Comparison of ENCODE assay signal across 20 cellular contexts in genomic region chr6:170261643-170262480, GRCh38.
"Had no signal": no experiment of that assay in that cellular context is flagged by ENCODE, and none has a peak within 500 bp of the region (broad histone marks: within the 10 kb centered on the region; RNA-seq: fewer than 3 reads in every experiment).

No MANE protein-coding gene starts in this region.

- DNase-seq: central memory CD4-positive, alpha-beta T cell; cortex of kidney; effector memory CD8-positive, alpha-beta T cell; gastrocnemius medialis; heart right ventricle; kidney glomerular epithelial cell; lower lobe of right lung; mesenchymal stem cell; nephron progenitor cell; right cardiac atrium; stimulated activated CD4-positive, alpha-beta T cell treated with anti-CD3 and anti-CD28 coated beads, Interleukin-2, amount 100 ng/mL, for 24 hours; stimulated activated CD4-positive, alpha-beta T cell treated with anti-CD3 and anti-CD28 coated beads, Interleukin-4, amount 100 ng/mL, for 4 hours; stimulated activated naive B cell treated with anti-CD40 and anti-IgM and Interleukin-4, amounts not matched to agents 10 μg/mL and 1 μg/mL and 100 μg/mL, for 72 hours; stimulated activated naive CD8-positive, alpha-beta T cell treated with anti-CD3 and anti-CD28 coated beads, Interleukin-15, amount 100 ng/mL, for 72 hours; thyroid gland had no signal

- H3K4me3 Mint-ChIP-seq: effector memory CD8-positive, alpha-beta T cell; nephron progenitor cell; stimulated activated naive B cell treated with anti-CD40 and anti-IgM and Interleukin-4, amounts not matched to agents 10 μg/mL and 1 μg/mL and 100 μg/mL, for 72 hours; stimulated activated naive CD8-positive, alpha-beta T cell treated with anti-CD3 and anti-CD28 coated beads, Interleukin-15, amount 100 ng/mL, for 72 hours had no signal

- ATAC-seq: effector memory CD8-positive, alpha-beta T cell; gastrocnemius medialis; heart right ventricle; left lobe of liver; lower lobe of right lung; right cardiac atrium; stimulated activated naive B cell treated with anti-CD40 and anti-IgM and Interleukin-4, amounts not matched to agents 10 μg/mL and 1 μg/mL and 100 μg/mL, for 72 hours; stimulated activated naive CD8-positive, alpha-beta T cell treated with anti-CD3 and anti-CD28 coated beads, Interleukin-15, amount 100 ng/mL, for 72 hours had no signal

- H3K27ac ChIP-seq: epithelial cell of prostate, esophagus muscularis mucosa, gastrocnemius medialis, heart right ventricle, lower lobe of right lung, thyroid gland, upper lobe of left lung, vagina had no signal

- H3K9me3 ChIP-seq: esophagus muscularis mucosa, gastrocnemius medialis, heart right ventricle, lower lobe of right lung, thyroid gland, upper lobe of left lung, vagina had no signal

- H3K4me3 ChIP-seq: esophagus muscularis mucosa, gastrocnemius medialis, heart right ventricle, lower lobe of right lung, thyroid gland, upper lobe of left lung, vagina had no signal

- H3K4me1 Mint-ChIP-seq: stimulated activated naive B cell treated with anti-CD40 and anti-IgM and Interleukin-4, amounts not matched to agents 10 μg/mL and 1 μg/mL and 100 μg/mL, for 72 hours; stimulated activated naive CD8-positive, alpha-beta T cell treated with anti-CD3 and anti-CD28 coated beads, Interleukin-15, amount 100 ng/mL, for 72 hours had no signal

- H3K36me3 Mint-ChIP-seq: stimulated activated naive B cell treated with anti-CD40 and anti-IgM and Interleukin-4, amounts not matched to agents 10 μg/mL and 1 μg/mL and 100 μg/mL, for 72 hours had no signal

- H3K27me3 ChIP-seq: gastrocnemius medialis, thyroid gland, upper lobe of left lung, vagina had no signal

- H3K9me3 Mint-ChIP-seq: effector memory CD8-positive, alpha-beta T cell; stimulated activated naive B cell treated with anti-CD40 and anti-IgM and Interleukin-4, amounts not matched to agents 10 μg/mL and 1 μg/mL and 100 μg/mL, for 72 hours; stimulated activated naive CD8-positive, alpha-beta T cell treated with anti-CD3 and anti-CD28 coated beads, Interleukin-15, amount 100 ng/mL, for 72 hours had no signal

- H3K36me3 ChIP-seq: esophagus muscularis mucosa, gastrocnemius medialis, heart right ventricle, lower lobe of right lung, thyroid gland, upper lobe of left lung, vagina had no signal

- H3K4me1 ChIP-seq: thyroid gland, vagina had no signal

- H3K27ac Mint-ChIP-seq: effector memory CD8-positive, alpha-beta T cell; nephron progenitor cell; stimulated activated naive B cell treated with anti-CD40 and anti-IgM and Interleukin-4, amounts not matched to agents 10 μg/mL and 1 μg/mL and 100 μg/mL, for 72 hours; stimulated activated naive CD8-positive, alpha-beta T cell treated with anti-CD3 and anti-CD28 coated beads, Interleukin-15, amount 100 ng/mL, for 72 hours had no signal
